21 cellular contexts compared by ENCODE assay signal in genomic region chrX:133929836-133930464, GRCh38. TPM values are rescaled to one million over a fixed set of nuclear protein-coding genes. Genes with fewer than 3 reads are reported as not detected.
"Had no signal": no experiment of that assay in that cellular context is flagged by ENCODE, and none has a peak within 500 bp of the region (broad histone marks: within the 10 kb centered on the region; RNA-seq: fewer than 3 reads in every experiment).

No MANE protein-coding gene starts in this region.

- H3K4me1 ChIP-seq: breast epithelium, Peyer's patch had no signal

- H3K9me3 ChIP-seq: Peyer's patch had no signal

- H3K27me3 Mint-ChIP-seq: activated CD8-positive, alpha-beta T cell treated with anti-CD3 and anti-CD28 coated beads for 36 hours; activated naive CD4-positive, alpha-beta T cell treated with anti-CD3 and anti-CD28 coated beads, Interleukin-2, amount 10 ng/mL, durations not matched to agents 7 days and 5 days had no signal

- H3K4me3 ChIP-seq: breast epithelium, K562, Peyer's patch had no signal

- H3K9me3 Mint-ChIP-seq: activated CD8-positive, alpha-beta T cell treated with anti-CD3 and anti-CD28 coated beads for 36 hours; activated naive CD4-positive, alpha-beta T cell treated with anti-CD3 and anti-CD28 coated beads, Interleukin-2, amount 10 ng/mL, durations not matched to agents 7 days and 5 days; activated naive CD8-positive, alpha-beta T cell treated with anti-CD3 and anti-CD28 coated beads for 36 hours; activated T-cell treated with anti-CD3 and anti-CD28 coated beads, Interleukin-2, amount 50 U/mL, for 72 hours; activated T-helper 2 cell treated with anti-CD3 and anti-CD28 coated beads, Interferon-gamma antibody, Interleukin-2, Interleukin-4, amounts not matched to agents 10 μg/mL and 5 μg/mL and 100 μg/mL, durations not matched to agents 14 hours and 24 hours and 36 hours; T-helper 1 cell treated with Interleukin-12 subunit alpha and Interleukin-12 subunit beta and Interleukin-4 antibody, amounts not matched to agents 30 μg/mL and 1 μg/mL, for 36 hours had no signal

- H3K27me3 ChIP-seq: Peyer's patch had no signal

- H3K36me3 Mint-ChIP-seq: activated naive CD4-positive, alpha-beta T cell treated with anti-CD3 and anti-CD28 coated beads, Interleukin-2, amount 10 ng/mL, durations not matched to agents 7 days and 5 days; activated naive CD8-positive, alpha-beta T cell treated with anti-CD3 and anti-CD28 coated beads for 36 hours had no signal

- H3K27ac Mint-ChIP-seq: activated CD8-positive, alpha-beta T cell treated with anti-CD3 and anti-CD28 coated beads for 36 hours; activated naive CD4-positive, alpha-beta T cell treated with anti-CD3 and anti-CD28 coated beads, Interleukin-2, amount 10 ng/mL, durations not matched to agents 7 days and 5 days; activated naive CD8-positive, alpha-beta T cell treated with anti-CD3 and anti-CD28 coated beads for 36 hours; activated T-cell treated with anti-CD3 and anti-CD28 coated beads, Interleukin-2, amount 50 U/mL, for 72 hours; activated T-helper 2 cell treated with anti-CD3 and anti-CD28 coated beads, Interferon-gamma antibody, Interleukin-2, Interleukin-4, amounts not matched to agents 10 μg/mL and 5 μg/mL and 100 μg/mL, durations not matched to agents 14 hours and 24 hours and 36 hours; T-helper 1 cell treated with Interleukin-12 subunit alpha and Interleukin-12 subunit beta and Interleukin-4 antibody, amounts not matched to agents 30 μg/mL and 1 μg/mL, for 36 hours had no signal

- DNase-seq: activated CD4-positive, alpha-beta T cell treated with anti-CD3 and anti-CD28 coated beads for 4 hours; activated CD8-positive, alpha-beta memory T cell treated with anti-CD3 and anti-CD28 coated beads, Interleukin-2, amount 50 U/mL, for 4 hours; activated CD8-positive, alpha-beta T cell treated with anti-CD3 and anti-CD28 coated beads for 36 hours; activated gamma-delta T cell treated with Interleukin-2 at 50 U/mL for 16 hours; activated naive CD4-positive, alpha-beta T cell treated with anti-CD3 and anti-CD28 coated beads, Interleukin-2, amount 10 ng/mL, durations not matched to agents 7 days and 5 days; activated naive CD8-positive, alpha-beta T cell treated with anti-CD3 and anti-CD28 coated beads for 36 hours; activated T-cell treated with anti-CD3 and anti-CD28 coated beads, Interleukin-2, amount 50 U/mL, for 72 hours; Karpas-422; NCI-H1048; NCI-H146; NCI-H187 treated with DMSO at 0.1 percent for 48 hours; NCI-H2081 treated with DMSO at 0.1 percent for 48 hours; NCI-H446; NCI-H524; Peyer's patch; SHP77 treated with DMSO at 0.1 percent for 48 hours had no signal

- H3K27ac ChIP-seq: Peyer's patch had no signal

- H3K36me3 ChIP-seq: breast epithelium, Peyer's patch had no signal

- ATAC-seq: activated CD4-positive, CD25-positive, alpha-beta regulatory T cell treated with anti-CD3 and anti-CD28 coated beads, Interleukin-2, amount 50 U/mL, for 24 hours; activated CD8-positive, alpha-beta T cell treated with anti-CD3 and anti-CD28 coated beads for 36 hours; activated T-cell treated with anti-CD3 and anti-CD28 coated beads, Interleukin-2, amount 50 U/mL, for 72 hours; K562 had no signal

- FAIRE-seq: K562 had no signal

- H3K4me3 Mint-ChIP-seq: activated CD8-positive, alpha-beta T cell treated with anti-CD3 and anti-CD28 coated beads for 36 hours; activated naive CD4-positive, alpha-beta T cell treated with anti-CD3 and anti-CD28 coated beads, Interleukin-2, amount 10 ng/mL, durations not matched to agents 7 days and 5 days; activated naive CD8-positive, alpha-beta T cell treated with anti-CD3 and anti-CD28 coated beads for 36 hours; activated T-cell treated with anti-CD3 and anti-CD28 coated beads, Interleukin-2, amount 50 U/mL, for 72 hours; T-helper 1 cell treated with Interleukin-12 subunit alpha and Interleukin-12 subunit beta and Interleukin-4 antibody, amounts not matched to agents 30 μg/mL and 1 μg/mL, for 36 hours had no signal

- H3K4me1 Mint-ChIP-seq: activated naive CD4-positive, alpha-beta T cell treated with anti-CD3 and anti-CD28 coated beads, Interleukin-2, amount 10 ng/mL, durations not matched to agents 7 days and 5 days; activated naive CD8-positive, alpha-beta T cell treated with anti-CD3 and anti-CD28 coated beads for 36 hours had no signal

RNA-seq across cellular contexts. Expression of gene GPC3, which starts 55.4 kb away (rescaled TPM):
- polyA plus RNA-seq: K562 had no signal
